10 cellular contexts compared by ENCODE assay signal in genomic region chr5:132224721-132225120, GRCh38. TPM values are rescaled to one million over a fixed set of nuclear protein-coding genes. Genes with fewer than 3 reads are reported as not detected.
DNase-seq lines count a peak whose midpoint lies in the region; ATAC-seq and TF ChIP-seq lines count a peak whose summit lies in the region.
"Had no signal": no experiment of that assay in that cellular context is flagged by ENCODE, and none has a peak within 500 bp of the region (broad histone marks: within the 10 kb centered on the region; RNA-seq: fewer than 3 reads in every experiment).

No MANE protein-coding gene starts in this region.

- peaks cover 0 to 29% of the 10 kb centered on the region in 2 donors for H3K27me3 ChIP-seq in left lung
- H3K27me3 ChIP-seq in subcutaneous abdominal adipose tissue (ENCODE audit: control insufficient read depth in 5 of 5, insufficient read depth in 4 of 5, low read length in 5 of 5) = peaks cover 0 to 3% (median 0%) of the 10 kb centered on the region in 5 donors
- H3K27me3 ChIP-seq: MG63 had no signal

- H3K27me3 Mint-ChIP-seq in brain = peaks cover 3% of the 10 kb centered on the region
- peaks cover 15 to 18% of the 10 kb centered on the region in 2 donors for H3K27me3 Mint-ChIP-seq in natural killer cell treated with Interleukin-12 subunit alpha and Interleukin-12 subunit beta and Interleukin-15 and Interleukin-18, amount 100 ng/mL, for 72 hours

- H3K27ac ChIP-seq in left lung = peak overlapping the region; percentile 4 to 77
- H3K27ac ChIP-seq in subcutaneous abdominal adipose tissue (ENCODE audit: low read depth, low read length) = peak overlapping the region; percentile 46

- peaks cover 32 to 39% of the 10 kb centered on the region in 2 donors for H3K4me1 ChIP-seq in left lung
- peaks cover 15 to 50% (median 35%) of the 10 kb centered on the region in 5 donors for H3K4me1 ChIP-seq in subcutaneous abdominal adipose tissue (ENCODE audit: control insufficient read depth in 5 of 5, insufficient read depth in 5 of 5, low read length in 5 of 5)

- peaks cover 14% of the 10 kb centered on the region for H3K36me3 Mint-ChIP-seq in brain
- H3K36me3 Mint-ChIP-seq in natural killer cell treated with Interleukin-12 subunit alpha and Interleukin-12 subunit beta and Interleukin-15 and Interleukin-18, amount 100 ng/mL, for 72 hours = no peaks in the 10 kb centered on the region

- no peaks in the 10 kb centered on the region for H3K9me3 ChIP-seq in left lung
- peaks cover 0 to 2% (median 0%) of the 10 kb centered on the region in 5 donors for H3K9me3 ChIP-seq in subcutaneous abdominal adipose tissue (ENCODE audit: control insufficient read depth in 5 of 5, low read length in 5 of 5)
- H3K9me3 ChIP-seq: MG63 had no signal

- intact Hi-C loops in left lung (cut with DNase I) = no loop called here

- DNase-seq in M059J (ENCODE audit: low read depth) (peak; percentile 18), left lung (peak in 1 of 2 donors; percentile 69), Ammon's horn (ENCODE audit: low spot score) (no peak), NCI-H1092 treated with DMSO at 0.1 percent for 48 hours (lab: John Stamatoyannopoulos, UW) (no peak)
- no peak for DNase-seq in natural killer cell treated with Interleukin-12 subunit alpha and Interleukin-12 subunit beta and Interleukin-15 and Interleukin-18, amount 100 ng/mL, for 72 hours (ENCODE audit: low spot score)
- DNase-seq: activated gamma-delta T cell had no signal

- H3K36me3 ChIP-seq in left lung (no peaks in the 10 kb centered on the region), subcutaneous abdominal adipose tissue (ENCODE audit: control insufficient read depth in 5 of 5, insufficient read depth in 5 of 5, low read length in 5 of 5) (no peaks in the 10 kb centered on the region)
- H3K36me3 ChIP-seq: MG63 had no signal

- H3K4me3 ChIP-seq in left lung (no peak overlapping the region), subcutaneous abdominal adipose tissue (ENCODE audit: low read depth in 1 of 5, low read length in 5 of 5) (no peak overlapping the region)
- H3K4me3 ChIP-seq: MG63 had no signal

- ATAC-seq in left lung (peak; percentile 58), HG02588 (IDR thresholded peaks at IDR 0.05; ENCODE audit: unreplicated experiment) (no peak)
- no peak for ATAC-seq in natural killer cell treated with Interleukin-12 subunit alpha and Interleukin-12 subunit beta and Interleukin-15 and Interleukin-18, amount 100 ng/mL, for 72 hours

- H3K4me1 Mint-ChIP-seq in brain = peaks cover 78% of the 10 kb centered on the region
- H3K4me1 Mint-ChIP-seq in natural killer cell treated with Interleukin-12 subunit alpha and Interleukin-12 subunit beta and Interleukin-15 and Interleukin-18, amount 100 ng/mL, for 72 hours (ENCODE audit: low read depth in 2 of 2) = peaks cover 4 to 13% of the 10 kb centered on the region in 2 donors

- TF ChIP-seq CTCF in brain (conservative IDR thresholded peaks at IDR 0.05) (no peak), left lung (IDR thresholded peaks at IDR 0.05) (no peak)

- H3K27ac Mint-ChIP-seq in brain = peak overlapping the region; percentile 57 to 98 (median 91)
- H3K27ac Mint-ChIP-seq in natural killer cell treated with Interleukin-12 subunit alpha and Interleukin-12 subunit beta and Interleukin-15 and Interleukin-18, amount 100 ng/mL, for 72 hours = no peak overlapping the region

- H3K4me3 Mint-ChIP-seq in brain = peak overlapping the region; percentile 84 to 90 (median 85)
- H3K4me3 Mint-ChIP-seq in natural killer cell treated with Interleukin-12 subunit alpha and Interleukin-12 subunit beta and Interleukin-15 and Interleukin-18, amount 100 ng/mL, for 72 hours = no peak overlapping the region

- H3K9ac ChIP-seq in subcutaneous abdominal adipose tissue (ENCODE audit: low read length in 5 of 5) = no peak overlapping the region

- peaks cover 0 to 4% (median 2%) of the 10 kb centered on the region in 5 experiments for H3K9me3 Mint-ChIP-seq in brain
- H3K9me3 Mint-ChIP-seq in natural killer cell treated with Interleukin-12 subunit alpha and Interleukin-12 subunit beta and Interleukin-15 and Interleukin-18, amount 100 ng/mL, for 72 hours = no peaks in the 10 kb centered on the region

RNA-seq across cellular contexts. Expression of gene P4HA2, which starts 2.9 kb away (rescaled TPM):
- 99.6 and 133 TPM in 2 replicates for total RNA-seq in M059J (2014; rRNA removed; shearing (Covaris generic))
- 8.4 TPM for polyA plus RNA-seq in brain (ENCODE audit: insufficient read depth, low read depth, low replicate concordance)
- total RNA-seq in left lung = 10 to 100 TPM; 58.5 to 81.9 TPM
- total RNA-seq in natural killer cell treated with Interleukin-12 subunit alpha and Interleukin-12 subunit beta and Interleukin-15 and Interleukin-18, amount 100 ng/mL, for 72 hours = 10 to 100 TPM in 1 of 2 donors, 1 to 10 TPM in 1; 5.5 to 20.1 TPM

RNA-seq across cellular contexts. Expression of gene PDLIM4, which starts 32.8 kb away (rescaled TPM):
- total RNA-seq in M059J (2014; rRNA removed; shearing (Covaris generic)) = 11.7 and 25.0 TPM in 2 replicates
- polyA plus RNA-seq in brain (ENCODE audit: insufficient read depth, low read depth, low replicate concordance) = 15.9 TPM
- 10 to 100 TPM in 1 of 2 donors, 1 to 10 TPM in 1; 7.7 to 13.5 TPM for total RNA-seq in left lung
- total RNA-seq in natural killer cell treated with Interleukin-12 subunit alpha and Interleukin-12 subunit beta and Interleukin-15 and Interleukin-18, amount 100 ng/mL, for 72 hours = not detected

Comparison
In these comparisons a context has a peak if more than half of its experiments do, and no peak if none do; other contexts are left out.
1. H3K27ac Mint-ChIP-seq: peak in brain (5 of 5); none in natural killer cell treated with Interleukin-12 subunit alpha and Interleukin-12 subunit beta and Interleukin-15 and Interleukin-18, amount 100 ng/mL, for 72 hours (0 of 2).